8 cellular contexts compared by ENCODE assay signal in the genomic region with DNA sequence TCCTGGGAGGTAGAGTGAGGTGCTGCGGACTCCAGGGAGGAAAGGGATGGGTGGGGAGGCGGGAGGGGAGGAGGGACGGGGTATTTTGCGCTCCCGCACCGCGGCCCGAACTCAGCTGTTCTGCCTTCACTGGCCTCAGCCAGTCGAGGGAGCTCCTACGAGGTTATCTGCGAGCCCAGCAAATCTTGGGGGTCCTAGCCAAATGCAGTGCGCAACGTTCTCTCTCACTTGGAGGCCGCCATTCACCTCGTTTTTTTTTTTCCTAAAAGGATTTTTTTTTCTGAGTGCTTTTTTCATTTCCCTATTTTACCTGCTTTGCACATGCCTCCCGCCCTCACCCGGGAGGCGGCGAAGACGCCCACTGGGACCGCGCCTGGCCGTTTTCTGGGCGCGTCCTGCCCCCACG. TPM values are rescaled to one million over a fixed set of nuclear protein-coding genes. Genes with fewer than 3 reads are reported as not detected.
DNase-seq lines count a peak whose midpoint lies in the region; ATAC-seq and TF ChIP-seq lines count a peak whose summit lies in the region.

No MANE protein-coding gene starts in this region.

- no peak for ATAC-seq in natural killer cell treated with Interleukin-12 subunit alpha and Interleukin-12 subunit beta and Interleukin-15 and Interleukin-18, amount 100 ng/mL, for 72 hours
- no peak for ATAC-seq in GM21737 (IDR thresholded peaks at IDR 0.05; ENCODE audit: unreplicated experiment)

- H3K4me2 ChIP-seq in DOHH2 (ENCODE audit: low read length) = peak overlapping the region; percentile 97
- peak overlapping the region; percentile 98 for H3K4me2 ChIP-seq in MM.1S (ENCODE audit: low read depth, low read length)

- H3K27me3 Mint-ChIP-seq in dendritic cell treated with granulocyte-macrophage colony-stimulating factor and Interleukin-4, amounts not matched to agents 40 ng/mL and 50 ng/mL, for 4 days = peaks cover 46% of the 10 kb centered on the region
- peaks cover 17 to 18% of the 10 kb centered on the region in 2 donors for H3K27me3 Mint-ChIP-seq in natural killer cell treated with Interleukin-12 subunit alpha and Interleukin-12 subunit beta and Interleukin-15 and Interleukin-18, amount 100 ng/mL, for 72 hours

- H3K4me3 ChIP-seq in DOHH2 (ENCODE audit: low read length) (peak overlapping the region; percentile 91), MM.1S (ENCODE audit: low read length) (peak overlapping the region; percentile 72)

- peak overlapping the region; percentile 99 for H3K9ac ChIP-seq in MM.1S (ENCODE audit: low read length)

- DNase-seq in MM.1S (peak; percentile 36), NK-92 (lab: John Stamatoyannopoulos, UW; ENCODE audit: unreplicated experiment) (no peak), GM19238 (ENCODE audit: insufficient read length, low spot score) (no peak), ecto neural progenitor cell (ENCODE audit: low spot score) (no peak)
- DNase-seq in natural killer cell treated with Interleukin-12 subunit alpha and Interleukin-12 subunit beta and Interleukin-15 and Interleukin-18, amount 100 ng/mL, for 72 hours (ENCODE audit: low spot score) = no peak

- H3K27ac ChIP-seq in DOHH2 (ENCODE audit: low read depth, low read length) (peak overlapping the region; percentile 77), MM.1S (ENCODE audit: low read length) (peak overlapping the region; percentile 99)

- TF ChIP-seq CTCF in DOHH2 (IDR thresholded peaks at IDR 0.05; ENCODE audit: low read depth, low read length, poor library complexity, severe bottlenecking) = no peak
- TF ChIP-seq CTCF in MM.1S (IDR thresholded peaks at IDR 0.05; ENCODE audit: low read length) = no peak

- H3K9me3 Mint-ChIP-seq in dendritic cell treated with granulocyte-macrophage colony-stimulating factor and Interleukin-4, amounts not matched to agents 40 ng/mL and 50 ng/mL, for 4 days = no peaks in the 10 kb centered on the region
- H3K9me3 Mint-ChIP-seq in natural killer cell treated with Interleukin-12 subunit alpha and Interleukin-12 subunit beta and Interleukin-15 and Interleukin-18, amount 100 ng/mL, for 72 hours = no peaks in the 10 kb centered on the region

- H3F3A ChIP-seq in DOHH2 (ENCODE audit: control insufficient read depth, insufficient read depth) = peaks cover 3% of the 10 kb centered on the region; the same call in 1 of the 2 replicates
- peaks cover 13% of the 10 kb centered on the region for H3F3A ChIP-seq in MM.1S (ENCODE audit: insufficient read depth, low read length)

- H4K20me1 ChIP-seq in DOHH2 (ENCODE audit: control insufficient read depth, insufficient read depth, low read depth, low read length) = peaks cover 25% of the 10 kb centered on the region
- H4K20me1 ChIP-seq in MM.1S (ENCODE audit: insufficient read depth, low read length) = peaks cover 19% of the 10 kb centered on the region

- H3K79me2 ChIP-seq in DOHH2 (ENCODE audit: control insufficient read depth, low read length) (peaks cover 40% of the 10 kb centered on the region), MM.1S (ENCODE audit: low read length) (peaks cover 38% of the 10 kb centered on the region)

- H3K4me1 ChIP-seq in DOHH2 (ENCODE audit: control insufficient read depth, low read length) = peaks cover 56% of the 10 kb centered on the region
- H3K4me1 ChIP-seq in MM.1S (ENCODE audit: low read length) = peaks cover 9% of the 10 kb centered on the region

- H3K4me3 Mint-ChIP-seq in dendritic cell treated with granulocyte-macrophage colony-stimulating factor and Interleukin-4, amounts not matched to agents 40 ng/mL and 50 ng/mL, for 4 days = peak overlapping the region; percentile 96
- peak overlapping the region; percentile 81 for H3K4me3 Mint-ChIP-seq in natural killer cell treated with Interleukin-12 subunit alpha and Interleukin-12 subunit beta and Interleukin-15 and Interleukin-18, amount 100 ng/mL, for 72 hours

- peaks cover 47% of the 10 kb centered on the region for H3K27me3 ChIP-seq in DOHH2 (ENCODE audit: control insufficient read depth, low read length)
- no peaks in the 10 kb centered on the region; the same call in 1 of the 2 replicates for H3K27me3 ChIP-seq in MM.1S (replicated peaks; ENCODE audit: insufficient read depth, low read length)

- H3K9me3 ChIP-seq in DOHH2 (ENCODE audit: control insufficient read depth, insufficient read depth, low read length) = no peaks in the 10 kb centered on the region
- H3K9me3 ChIP-seq in MM.1S (replicated peaks; ENCODE audit: insufficient read depth, low read length) = no peaks in the 10 kb centered on the region

- H3K36me3 Mint-ChIP-seq in dendritic cell treated with granulocyte-macrophage colony-stimulating factor and Interleukin-4, amounts not matched to agents 40 ng/mL and 50 ng/mL, for 4 days (ENCODE audit: low read depth) = peaks cover 37% of the 10 kb centered on the region
- peaks cover 4% of the 10 kb centered on the region for H3K36me3 Mint-ChIP-seq in natural killer cell treated with Interleukin-12 subunit alpha and Interleukin-12 subunit beta and Interleukin-15 and Interleukin-18, amount 100 ng/mL, for 72 hours

- peaks cover 48% of the 10 kb centered on the region for H3K4me1 Mint-ChIP-seq in dendritic cell treated with granulocyte-macrophage colony-stimulating factor and Interleukin-4, amounts not matched to agents 40 ng/mL and 50 ng/mL, for 4 days (ENCODE audit: low read depth)
- peaks cover 52 to 54% of the 10 kb centered on the region in 2 donors for H3K4me1 Mint-ChIP-seq in natural killer cell treated with Interleukin-12 subunit alpha and Interleukin-12 subunit beta and Interleukin-15 and Interleukin-18, amount 100 ng/mL, for 72 hours (ENCODE audit: low read depth in 2 of 2)

- H2AFZ ChIP-seq in MM.1S (ENCODE audit: low read length) = peak overlapping the region; percentile 74

- intact Hi-C loops in dendritic cell treated with granulocyte-macrophage colony-stimulating factor and Interleukin-4, amounts not matched to agents 40 ng/mL and 50 ng/mL, for 4 days (cut with micrococcal nuclease) = loop anchor here (5.0 kb wide), 1 partner anchor 308 kb away; no protein-coding TSS in a partner anchor

- peak overlapping the region; percentile 98 for H3K27ac Mint-ChIP-seq in dendritic cell treated with granulocyte-macrophage colony-stimulating factor and Interleukin-4, amounts not matched to agents 40 ng/mL and 50 ng/mL, for 4 days
- H3K27ac Mint-ChIP-seq in natural killer cell treated with Interleukin-12 subunit alpha and Interleukin-12 subunit beta and Interleukin-15 and Interleukin-18, amount 100 ng/mL, for 72 hours = no peak overlapping the region

- peaks cover 35% of the 10 kb centered on the region for H3K36me3 ChIP-seq in DOHH2 (ENCODE audit: control insufficient read depth, low read length)
- peaks cover 5% of the 10 kb centered on the region for H3K36me3 ChIP-seq in MM.1S (replicated peaks; ENCODE audit: insufficient read depth, low read length)

- H3K9me2 ChIP-seq in DOHH2 (replicated peaks; ENCODE audit: control insufficient read depth, low read length) = no peaks in the 10 kb centered on the region
- no peaks in the 10 kb centered on the region for H3K9me2 ChIP-seq in MM.1S (replicated peaks; ENCODE audit: insufficient read depth, low read length)

RNA-seq across cellular contexts. Expression of gene BCL2L11, which starts 0.9 kb away (rescaled TPM):
- 10 to 100 TPM; 19.2 to 26.6 TPM for total RNA-seq in natural killer cell treated with Interleukin-12 subunit alpha and Interleukin-12 subunit beta and Interleukin-15 and Interleukin-18, amount 100 ng/mL, for 72 hours
